Comparison of ENCODE assay signal across 15 cellular contexts in the genomic region with DNA sequence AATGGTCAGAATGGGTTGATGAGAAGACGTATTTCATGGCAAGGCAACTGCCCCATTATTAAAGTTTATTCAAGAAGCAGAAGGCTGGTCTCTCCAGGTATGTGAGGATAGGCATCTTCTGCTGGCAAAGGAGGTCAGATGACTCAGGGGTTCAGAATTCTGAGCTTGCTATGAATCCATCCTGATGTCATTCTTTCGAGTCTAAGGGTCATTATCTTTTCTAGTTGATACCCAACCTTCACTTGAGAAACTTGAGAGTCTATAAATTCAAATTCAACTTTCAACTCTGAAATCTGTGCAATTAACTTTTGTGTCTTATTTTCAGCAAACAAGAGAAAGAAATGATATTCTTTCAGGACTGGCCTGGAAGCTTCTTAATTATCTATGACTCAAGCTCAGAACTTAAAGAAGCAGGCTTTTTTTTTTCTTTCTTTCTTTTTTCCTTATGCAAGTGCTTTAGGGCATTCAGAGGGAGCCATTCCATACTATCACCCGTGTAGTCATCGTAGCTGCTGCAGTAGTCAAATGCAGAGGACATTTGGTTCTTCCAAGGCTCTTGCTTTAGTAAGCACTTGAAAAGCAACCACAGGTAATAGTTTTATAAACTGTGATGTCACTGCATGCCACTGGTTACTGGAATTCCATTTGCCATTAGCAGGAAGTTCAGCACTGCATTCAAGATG.
DNase-seq lines count a peak whose midpoint lies in the region; ATAC-seq and TF ChIP-seq lines count a peak whose summit lies in the region.
"Had no signal": no experiment of that assay in that cellular context is flagged by ENCODE, and none has a peak within 500 bp of the region (broad histone marks: within the 10 kb centered on the region; RNA-seq: fewer than 3 reads in every experiment).

No MANE protein-coding gene starts in this region.

- H3K4me1 ChIP-seq in mucosa of descending colon (ENCODE audit: low read depth) (no peaks in the 10 kb centered on the region), vagina (no peaks in the 10 kb centered on the region), HAP-1 (no peaks in the 10 kb centered on the region)

- H3K27me3 ChIP-seq in vagina (no peaks in the 10 kb centered on the region), HAP-1 (ENCODE audit: low read depth) (no peaks in the 10 kb centered on the region)

- ATAC-seq in mucosa of descending colon (peak; percentile 72), GM18858 (IDR thresholded peaks at IDR 0.05; ENCODE audit: unreplicated experiment) (no peak)
- ATAC-seq: activated T-helper 17 cell treated with anti-CD3 and anti-CD28 coated beads, Interleukin-2, amount 50 U/mL, for 72 hours; naive thymus-derived CD8-positive, alpha-beta T cell; Panc1 had no signal

- H3K27ac ChIP-seq in vagina: no peak overlapping the region

- DNase-seq in Caki2 (ENCODE audit: low read depth) (peak; percentile 91), M059J (ENCODE audit: low read depth) (peak; percentile 97), dedifferentiated amniotic fluid mesenchymal stem cell (ENCODE audit: extremely low spot score) (peak; percentile 19), mucosa of descending colon (no peak), vagina (ENCODE audit: extremely low spot score in 2 of 2) (no peak), COR-L47 (lab: John Stamatoyannopoulos, UW) (no peak), HAP-1 (ENCODE audit: low spot score in 2 of 2) (no peak)
- DNase-seq: activated CD4-positive, CD25-positive, alpha-beta regulatory T cell; CD4-positive, alpha-beta T cell; cortex of kidney; hypothalamus; naive thymus-derived CD8-positive, alpha-beta T cell had no signal

- H3K36me3 ChIP-seq in mucosa of descending colon (ENCODE audit: low read depth) (no peaks in the 10 kb centered on the region), vagina (no peaks in the 10 kb centered on the region), HAP-1 (replicated peaks) (no peaks in the 10 kb centered on the region)

- no peak for TF ChIP-seq POLR2A in vagina (IDR thresholded peaks at IDR 0.05)

- in situ Hi-C loops in Caki2 (cut with HindIII; ENCODE audit: low pct_unique_long_range_greater_than_20kb, low sequenced_read_pairs) (loop anchor here (25.0 kb wide), 1 partner anchor 327 kb away; a partner anchor contains a TSS), HAP-1 (cut with MboI; ENCODE audit: low sequenced_read_pairs) (no loop called here)

- H3K4me3 ChIP-seq in mucosa of descending colon (no peak overlapping the region), vagina (no peak overlapping the region), HAP-1 (no peak overlapping the region)

- TF ChIP-seq CTCF in mucosa of descending colon (IDR thresholded peaks at IDR 0.05): no peak
- TF ChIP-seq CTCF in vagina (IDR thresholded peaks at IDR 0.05): no peak

- intact Hi-C loops in mucosa of descending colon (cut with DNase I, micrococcal nuclease) (no loop called here), vagina (cut with DNase I) (no loop called here)

- H3K9me3 ChIP-seq in mucosa of descending colon (peaks cover 3% of the 10 kb centered on the region), vagina (no peaks in the 10 kb centered on the region), HAP-1 (no peaks in the 10 kb centered on the region)

Comparison
In these comparisons a context has a peak if more than half of its experiments do, and no peak if none do; other contexts are left out.
1. DNase-seq: peak in Caki2 (single experiment), M059J (single experiment) and dedifferentiated amniotic fluid mesenchymal stem cell (single experiment); none in mucosa of descending colon (0 of 3), vagina (0 of 2), COR-L47 (single experiment) and HAP-1 (0 of 2).